In the genomic region with DNA sequence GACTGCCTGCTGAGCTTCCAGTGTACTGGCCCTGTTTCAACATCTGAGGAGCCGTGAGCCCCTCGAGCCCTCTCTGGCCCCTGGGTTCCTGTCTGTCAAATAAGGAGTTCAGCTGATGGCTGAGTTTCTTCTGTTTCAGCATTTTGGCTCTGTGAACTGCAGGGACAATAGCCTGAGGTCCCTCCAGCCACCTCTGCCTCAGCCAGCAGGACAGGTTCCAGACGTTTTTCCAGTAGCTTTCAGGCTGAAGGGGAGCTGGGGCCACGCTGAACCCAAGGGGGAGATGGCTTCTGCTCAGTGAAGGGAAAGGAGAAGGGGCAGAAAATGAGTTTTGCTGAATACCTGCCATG, we compare ENCODE assay signal across 10 cellular contexts. TPM values are rescaled to one million over a fixed set of nuclear protein-coding genes. Genes with fewer than 3 reads are reported as not detected.
DNase-seq lines count a peak whose midpoint lies in the region; ATAC-seq, FAIRE-seq and TF ChIP-seq lines count a peak whose summit lies in the region.
"Had no signal": no experiment of that assay in that cellular context is flagged by ENCODE, and none has a peak within 500 bp of the region (broad histone marks: within the 10 kb centered on the region; RNA-seq: fewer than 3 reads in every experiment).

No MANE protein-coding gene starts in this region.

- H3K36me3 ChIP-seq in MG63 (peaks cover 65% of the 10 kb centered on the region), GM12878 (ENCODE audit: control insufficient read depth in 2 of 2, insufficient read depth in 2 of 2, low read length in 1 of 2) (no peaks in the 10 kb centered on the region; a peak in 2 of 4 replicates), mesenchymal stem cell (ENCODE audit: control insufficient read depth in 1 of 2, insufficient read depth in 2 of 2, low read depth in 1 of 2, low read length in 2 of 2) (peaks cover 12 to 23% of the 10 kb centered on the region in 2 experiments), suprapubic skin (peaks cover 6% of the 10 kb centered on the region)

- H3K4me3 ChIP-seq in MG63 (0 out of 2 replicates have a peak overlapping the region, but pooled peaks have one; percentile 6), GM12878 (no peak overlapping the region), mesenchymal stem cell (ENCODE audit: insufficient read depth in 1 of 2, low read depth in 1 of 2, low read length in 2 of 2) (peak overlapping the region in 1 of 2 experiments; percentile 57), suprapubic skin (peak overlapping the region; percentile 19)

- no peak overlapping the region for H2BK120ac ChIP-seq in mesenchymal stem cell (ENCODE audit: low read depth, low read length)

- WGBS in GM12878 (ENCODE audit: insufficient coverage, insufficient replicate concordance, low lambda C conversion rate, missing lambda C conversion rate): 72% methylated on average over 4 of the region's 4 CpGs
- WGBS in mesenchymal stem cell: 86% methylated on average over 4 of the region's 4 CpGs
- 24% methylated on average over 4 of the region's 4 CpGs for WGBS in suprapubic skin

- H2BK12ac ChIP-seq in mesenchymal stem cell (ENCODE audit: low read length in 2 of 2): peak overlapping the region in 1 of 2 experiments; percentile 42

- no peak overlapping the region for H2BK15ac ChIP-seq in mesenchymal stem cell (ENCODE audit: low read depth, poor library complexity, severe bottlenecking)

- H4K91ac ChIP-seq in mesenchymal stem cell (ENCODE audit: low read length): peak overlapping the region; percentile 19

- H3K23ac ChIP-seq in mesenchymal stem cell (ENCODE audit: low read length in 2 of 2): no peak overlapping the region

- no peaks in the 10 kb centered on the region for H4K20me1 ChIP-seq in GM12878 (ENCODE audit: control insufficient read depth, insufficient read depth)

- H3K9me3 ChIP-seq in MG63 (no peaks in the 10 kb centered on the region), GM12878 (replicated peaks; ENCODE audit: control insufficient read depth, insufficient read depth, low read length) (no peaks in the 10 kb centered on the region), mesenchymal stem cell (ENCODE audit: control insufficient read depth, low read length) (no peaks in the 10 kb centered on the region), suprapubic skin (no peaks in the 10 kb centered on the region)

- BruUV-seq in GM12878 (replicated peaks; lab: Mats Ljungman, UMichigan): no TSS peak

- peaks cover 17% of the 10 kb centered on the region; the same call in 1 of the 2 replicates for H3K4me1 ChIP-seq in GM12878 (ENCODE audit: control insufficient read depth, insufficient read depth, low read length)
- H3K4me1 ChIP-seq in mesenchymal stem cell (ENCODE audit: control insufficient read depth, insufficient read depth, low read depth, low read length): peaks cover 54% of the 10 kb centered on the region
- H3K4me1 ChIP-seq in suprapubic skin: peaks cover 99% of the 10 kb centered on the region

- no peak overlapping the region for H2BK5ac ChIP-seq in mesenchymal stem cell (ENCODE audit: low read depth, low read length, poor library complexity, severe bottlenecking)

- TF ChIP-seq CTCF in GM12878 (IDR thresholded peaks at IDR 0.05 in 2 of 3, conservative IDR thresholded peaks at IDR 0.05 in 1 of 3; ENCODE audit: control insufficient read depth in 2 of 3, extremely low read depth in 1 of 3, insufficient read depth in 1 of 3, low read depth in 3 of 3, low read length in 3 of 3) (no peak), suprapubic skin (IDR thresholded peaks at IDR 0.05) (no peak)

- peak overlapping the region; percentile 15 for H2AK5ac ChIP-seq in mesenchymal stem cell (ENCODE audit: low read length, severe bottlenecking)

- H3K27me3 ChIP-seq in MG63 (no peaks in the 10 kb centered on the region), GM12878 (replicated peaks in 1 of 2; ENCODE audit: control insufficient read depth in 2 of 2, insufficient read depth in 2 of 2, low read length in 1 of 2) (no peaks in the 10 kb centered on the region), mesenchymal stem cell (ENCODE audit: control insufficient read depth in 1 of 2, insufficient read depth in 1 of 2, low read length in 2 of 2) (no peaks in the 10 kb centered on the region), suprapubic skin (no peaks in the 10 kb centered on the region)

- POLR2A ChIA-PET in GM12878 (lab: Charles Lee): interaction anchor here (1.3 kb wide), 1 partner anchor 8 kb away, joined by 5 read pairs; no protein-coding TSS in a partner anchor

- TF ChIP-seq POLR2A in GM12878 (IDR thresholded peaks at IDR 0.05; ENCODE audit: low read depth, low read length) (no peak), suprapubic skin (IDR thresholded peaks at IDR 0.05) (no peak)

- H3K9ac ChIP-seq in GM12878 (ENCODE audit: control insufficient read depth, insufficient read depth, low read length) (no peak overlapping the region), mesenchymal stem cell (ENCODE audit: low read length) (peak overlapping the region; percentile 76)

- in situ Hi-C loops in GM12878 (cut with MboI): no loop called here

- DNase-seq in MG63: no peak
- DNase-seq in GM12878 (ENCODE audit: low read depth, low spot score): no peak
- no peak for DNase-seq in mesenchymal stem cell
- DNase-seq in suprapubic skin (ENCODE audit: low spot score in 2 of 2): no peak
- no peak for DNase-seq in dedifferentiated amniotic fluid mesenchymal stem cell (ENCODE audit: extremely low spot score)
- no peak for DNase-seq in stimulated activated CD8-positive, alpha-beta memory T cell treated with anti-CD3 and anti-CD28 coated beads, Interleukin-4, amount 100 ng/mL, for 48 hours
- no peak for DNase-seq in activated naive CD4-positive, alpha-beta T cell treated with anti-CD3 and anti-CD28 coated beads, Interleukin-2, amount 50 U/mL, for 16 hours
- DNase-seq: cortex of kidney had no signal

- no peak for TF ChIP-seq RAD21 in GM12878 (IDR thresholded peaks at IDR 0.05; ENCODE audit: insufficient read depth, low read depth, low read length)

- FAIRE-seq in GM12878 (lab: Jason Lieb, UNC): no peak
- FAIRE-seq: HTR-8/SVneo had no signal

- peaks cover 36% of the 10 kb centered on the region for H3K79me1 ChIP-seq in mesenchymal stem cell (replicated peaks; ENCODE audit: low read length, poor library complexity, severe bottlenecking)

- intact Hi-C loops in GM12878 (cut with micrococcal nuclease; ENCODE audit: unreplicated experiment): no loop called here

- TF ChIP-seq EP300 in GM12878 (IDR thresholded peaks at IDR 0.05; ENCODE audit: borderline replicate concordance in 1 of 2, control insufficient read depth in 1 of 2, low read depth in 2 of 2, low read length in 2 of 2): no peak
- TF ChIP-seq EP300 in suprapubic skin (IDR thresholded peaks at IDR 0.05): no peak

- peak overlapping the region in 1 of 2 experiments; percentile 66 for H3K14ac ChIP-seq in mesenchymal stem cell (ENCODE audit: low read length in 2 of 2)

- CTCF ChIA-PET in GM12878 (lab: Yijun Ruan, JAX): interaction anchor here (1.0 to 1.5 kb wide), 7 partner anchors 8 to 25 kb away, joined by 3 to 4 read pairs (median 4); no protein-coding TSS in a partner anchor

- RAD21 ChIA-PET in GM12878 (lab: Charles Lee; ENCODE audit: unreplicated experiment): no interaction called here

- ATAC-seq in GM12878: no peak
- ATAC-seq: SK-N-SH treated with all-trans-retinoic acid at 6 μM for 48 hours had no signal

- peaks cover 49% of the 10 kb centered on the region for H3K79me2 ChIP-seq in GM12878 (ENCODE audit: control insufficient read depth, insufficient read depth, low read length)

- H3K4me2 ChIP-seq in GM12878 (ENCODE audit: control insufficient read depth, insufficient read depth): no peak overlapping the region
- H3K4me2 ChIP-seq in mesenchymal stem cell (ENCODE audit: low read length, poor library complexity, severe bottlenecking): no peak overlapping the region

- H4K8ac ChIP-seq in mesenchymal stem cell (ENCODE audit: low read length): no peak overlapping the region

- H3K27ac ChIP-seq in GM12878 (ENCODE audit: control insufficient read depth, insufficient read depth) (peak overlapping the region; percentile 0; the same call in 1 of the 2 replicates), mesenchymal stem cell (ENCODE audit: low read length, poor library complexity, severe bottlenecking) (no peak overlapping the region), suprapubic skin (peak overlapping the region; percentile 88)

- H3K4ac ChIP-seq in mesenchymal stem cell (ENCODE audit: low read depth in 1 of 2, low read length in 2 of 2): no peak overlapping the region

- H2AFZ ChIP-seq in GM12878 (ENCODE audit: control insufficient read depth, low read depth, low read length) (no peak overlapping the region), mesenchymal stem cell (ENCODE audit: low read depth, low read length) (no peak overlapping the region)

- peak overlapping the region in 1 of 2 experiments; percentile 54 for H3K18ac ChIP-seq in mesenchymal stem cell (ENCODE audit: low read depth in 1 of 2, low read length in 2 of 2)

- SMC1A ChIA-PET in GM12878 (lab: Charles Lee; ENCODE audit: uncharacterized antibody, unreplicated experiment): interaction anchor here (0.9 kb wide), 1 partner anchor 24 kb away, joined by 3 read pairs; no protein-coding TSS in a partner anchor

RNA-seq across cellular contexts. Expression of gene SLC35F6, which starts 5.4 kb away (rescaled TPM):
- total RNA-seq in MG63 (2014; rRNA removed; shearing (Covaris generic); ENCODE audit: low replicate concordance): 18.9 and 31.0 TPM in 2 replicates
- total RNA-seq in GM12878 (2013; cell fraction: nucleolus; rRNA removed): 17.9 and 18.7 TPM in 2 replicates
- total RNA-seq in GM12878 (2014; rRNA removed) (9.8 and 10.5 TPM in 2 replicates), GM12878 (2014; rRNA removed; fragmentation: Illumina TruSeq; extraction: Trizol) (6.0 and 6.1 TPM in 2 replicates), GM12878 (2021) (9.8 and 10.1 TPM in 2 replicates), suprapubic skin (100 to 1,000 TPM in 1 of 4 donors, 10 to 100 TPM in 3; 76.3 to 114 (median 86.2) TPM)
- polyA plus RNA-seq in GM12878 (2011; ENCODE audit: low read depth): 3.0 TPM
- polyA plus RNA-seq in GM12878 (2011; rRNA removed) (2.8 and 5.3 TPM in 2 replicates), GM12878 (2014; fragmentation: Illumina TruSeq; extraction: Trizol) (3.4 and 6.0 TPM in 2 replicates), GM12878 (2014; fragmentation: Nextera tagmentation; extraction: Ambion mirVana) (1 to 10 TPM; 4.0 to 9.6 TPM), GM12878 (2014; rRNA removed) (7.4 and 7.6 TPM in 2 replicates), GM12878 (2016; fragmentation: Nextera tagmentation; extraction: Ambion mirVana) (1 to 10 TPM; 8.6 to 9.3 TPM)
- 7.4 and 8.6 TPM in 2 replicates for polyA plus RNA-seq in GM12878 (2011; cell fraction: cytosol; rRNA removed)
- polyA plus RNA-seq in GM12878 (2011; cell fraction: nucleus; rRNA removed): 3.5 and 4.8 TPM in 2 replicates
- 3.2 and 4.7 TPM in 2 replicates for polyA plus RNA-seq in GM12878 (2012)
- polyA minus RNA-seq in GM12878 (2011; rRNA and poly(A)+ RNA removed): 10.5 and 15.1 TPM in 2 replicates
- polyA minus RNA-seq in GM12878 (2011; cell fraction: cytosol; rRNA and poly(A)+ RNA removed): 4.8 and 6.1 TPM in 2 replicates
- 5.2 and 10.0 TPM in 2 replicates for polyA minus RNA-seq in GM12878 (2011; cell fraction: nucleus; rRNA and poly(A)+ RNA removed)
- polyA plus RNA-seq in mesenchymal stem cell (2013, experiment 1 of 2): 62.3 TPM
- polyA plus RNA-seq in mesenchymal stem cell (2013, experiment 2 of 2): 60.2 TPM

RNA-seq across cellular contexts. Expression of gene CENPA, which starts 16.4 kb away (rescaled TPM):
- 19.8 and 24.5 TPM in 2 replicates for total RNA-seq in MG63 (2014; rRNA removed; shearing (Covaris generic); ENCODE audit: low replicate concordance)
- total RNA-seq in GM12878 (2013; cell fraction: nucleolus; rRNA removed): 5.4 and 6.9 TPM in 2 replicates
- 32.4 and 33.7 TPM in 2 replicates for total RNA-seq in GM12878 (2014; rRNA removed)
- total RNA-seq in GM12878 (2014; rRNA removed; fragmentation: Illumina TruSeq; extraction: Trizol): 34.4 and 36.0 TPM in 2 replicates
- total RNA-seq in GM12878 (2021): 32.1 and 33.7 TPM in 2 replicates
- polyA plus RNA-seq in GM12878 (2011; ENCODE audit: low read depth): 9.0 TPM
- 42.7 and 46.5 TPM in 2 replicates for polyA plus RNA-seq in GM12878 (2011; rRNA removed)
- 47.4 and 49.4 TPM in 2 replicates for polyA plus RNA-seq in GM12878 (2011; cell fraction: cytosol; rRNA removed)
- polyA plus RNA-seq in GM12878 (2011; cell fraction: nucleus; rRNA removed): 17.5 and 24.4 TPM in 2 replicates
- polyA plus RNA-seq in GM12878 (2012): 12.7 and 14.6 TPM in 2 replicates
- 35.9 and 39.0 TPM in 2 replicates for polyA plus RNA-seq in GM12878 (2014; fragmentation: Illumina TruSeq; extraction: Trizol)
- 10 to 100 TPM in 1 of 2 experiments, 1 to 10 TPM in 1; 8.1 to 19.0 TPM for polyA plus RNA-seq in GM12878 (2014; fragmentation: Nextera tagmentation; extraction: Ambion mirVana)
- 38.7 and 40.4 TPM in 2 replicates for polyA plus RNA-seq in GM12878 (2014; rRNA removed)
- polyA plus RNA-seq in GM12878 (2016; fragmentation: Nextera tagmentation; extraction: Ambion mirVana): 10 to 100 TPM; 52.5 to 66.6 TPM
- polyA minus RNA-seq in GM12878 (2011; rRNA and poly(A)+ RNA removed): 20.3 and 36.9 TPM in 2 replicates
- polyA minus RNA-seq in GM12878 (2011; cell fraction: cytosol; rRNA and poly(A)+ RNA removed): 12.4 and 13.8 TPM in 2 replicates
- 4.8 and 8.7 TPM in 2 replicates for polyA minus RNA-seq in GM12878 (2011; cell fraction: nucleus; rRNA and poly(A)+ RNA removed)
- 3.5 TPM for polyA plus RNA-seq in mesenchymal stem cell (2013, experiment 1 of 2)
- polyA plus RNA-seq in mesenchymal stem cell (2013, experiment 2 of 2): 3.1 TPM
- 1 to 10 TPM; 1.9 to 3.9 (median 3.0) TPM for total RNA-seq in suprapubic skin
